In the genomic region with DNA sequence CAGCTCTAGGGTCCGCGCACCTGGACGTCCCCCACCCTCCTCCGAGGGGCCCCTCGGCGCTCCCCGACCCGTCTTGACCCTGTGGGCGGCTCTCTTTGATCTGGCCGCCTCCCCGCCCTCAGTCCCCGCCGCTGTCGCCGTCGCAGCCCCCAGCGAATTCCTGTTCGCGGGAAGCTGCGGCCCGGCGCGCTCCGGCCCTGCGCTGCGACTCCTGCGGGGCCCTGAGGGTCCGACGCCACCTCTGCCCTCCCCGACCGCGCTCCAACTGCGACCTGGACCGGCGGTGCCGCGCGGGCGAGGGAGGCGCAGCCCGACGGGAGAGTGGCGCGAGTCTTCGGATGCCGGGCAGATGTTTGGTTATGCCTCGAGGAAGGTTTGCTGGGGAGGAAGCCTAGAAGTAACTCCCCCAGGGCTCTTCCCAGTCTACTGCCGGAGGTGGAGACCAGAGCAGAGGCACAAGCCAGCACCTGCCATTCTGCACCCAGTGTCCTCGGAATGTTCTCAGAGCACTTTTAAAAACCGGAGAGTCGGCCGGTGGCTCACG, we compare ENCODE assay signal across 8 cellular contexts. TPM values are rescaled to one million over a fixed set of nuclear protein-coding genes. Genes with fewer than 3 reads are reported as not detected.
DNase-seq lines count a peak whose midpoint lies in the region; ATAC-seq and TF ChIP-seq lines count a peak whose summit lies in the region.

No MANE protein-coding gene starts in this region.

- H3K36me3 ChIP-seq in Caco-2 (ENCODE audit: control insufficient read depth, insufficient read depth, low read length) (no peaks in the 10 kb centered on the region), mesendoderm (ENCODE audit: control insufficient read depth, insufficient read depth, low read length) (no peaks in the 10 kb centered on the region)

- peak overlapping the region; percentile 39 for H3K9ac ChIP-seq in mesendoderm (ENCODE audit: low read length)

- H3K9me3 ChIP-seq in Caco-2, result no peaks in the 10 kb centered on the region

- DNase-seq in Caco-2 (peak; percentile 56 to 63), KBM-7 (peak; percentile 38), mesendoderm (peak; percentile 38), mesenteric fat pad (ENCODE audit: low spot score) (no peak), GF-D8 (lab: John Stamatoyannopoulos, UW) (no peak)
- no peak for DNase-seq in stimulated activated naive CD4-positive, alpha-beta T cell treated with Interleukin-2 at 50 U/mL for 16 hours (lab: John Stamatoyannopoulos, UW)

- peak overlapping the region; percentile 89 for H3K4me3 Mint-ChIP-seq in Caco-2 (ENCODE audit: unreplicated experiment)
- H3K4me3 Mint-ChIP-seq in brain, result peak overlapping the region; percentile 49 to 78 (median 73)

- H3K4me3 ChIP-seq in Caco-2 (ENCODE audit: low read depth, low read length) (peak overlapping the region; percentile 77), mesendoderm (ENCODE audit: low read length) (peak overlapping the region; percentile 12)

- no peak overlapping the region for H2BK15ac ChIP-seq in mesendoderm (replicated peaks; ENCODE audit: low read depth)

- peaks cover 17% of the 10 kb centered on the region for H3K4me1 Mint-ChIP-seq in Caco-2 (ENCODE audit: low read depth, unreplicated experiment)
- H3K4me1 Mint-ChIP-seq in brain, result no peaks in the 10 kb centered on the region

- H3K27me3 Mint-ChIP-seq in Caco-2 (ENCODE audit: insufficient read depth, unreplicated experiment) (no peaks in the 10 kb centered on the region), brain (peaks cover 68% of the 10 kb centered on the region)

- peak overlapping the region; percentile 34 for H3K4me2 ChIP-seq in mesendoderm (ENCODE audit: low read length)

- H3K23ac ChIP-seq in mesendoderm (ENCODE audit: low read length), result no peak overlapping the region

- no peak overlapping the region for H4K8ac ChIP-seq in mesendoderm (ENCODE audit: low read depth, low read length)

- no peaks in the 10 kb centered on the region for H3K27me3 ChIP-seq in Caco-2 (replicated peaks; ENCODE audit: control insufficient read depth, insufficient read depth, low read length)
- peaks cover 8% of the 10 kb centered on the region for H3K27me3 ChIP-seq in mesendoderm (ENCODE audit: insufficient read depth, low read length, poor library complexity)

- H3K79me1 ChIP-seq in mesendoderm (ENCODE audit: low read length), result no peaks in the 10 kb centered on the region

- H3K36me3 Mint-ChIP-seq in Caco-2 (ENCODE audit: insufficient read depth, unreplicated experiment) (peaks cover 16% of the 10 kb centered on the region), brain (peaks cover 5% of the 10 kb centered on the region)

- H3K79me2 ChIP-seq in mesendoderm (ENCODE audit: control insufficient read depth, insufficient read depth, low read length), result no peaks in the 10 kb centered on the region

- POLR2A ChIA-PET in Caco-2 (lab: Charles Lee), result interaction anchor here (0.6 kb wide), 1 partner anchor 133 kb away, joined by 7 read pairs; no protein-coding TSS in a partner anchor

- no CpG with 5 or more reads among the region's 53 CpGs for WGBS in mesendoderm (ENCODE audit: extremely low coverage, insufficient coverage, low lambda C conversion rate)

- peak overlapping the region; percentile 76 for H3K56ac ChIP-seq in mesendoderm (ENCODE audit: low read length)

- H3K27ac ChIP-seq in mesendoderm (ENCODE audit: low read depth, low read length), result no peak overlapping the region

- H3K27ac Mint-ChIP-seq in Caco-2 (ENCODE audit: unreplicated experiment) (no peak overlapping the region), brain (no peak overlapping the region)

- H2AK5ac ChIP-seq in mesendoderm (ENCODE audit: low read length), result no peak overlapping the region

- in situ Hi-C loops in KBM-7 (cut with MboI; ENCODE audit: low pct_unique_long_range_greater_than_20kb, low sequenced_read_pairs), result no loop called here

- H3K4ac ChIP-seq in mesendoderm (ENCODE audit: low read depth, low read length), result no peak overlapping the region

- H3K9me3 Mint-ChIP-seq in Caco-2 (ENCODE audit: unreplicated experiment) (no peaks in the 10 kb centered on the region), brain (peaks cover 0 to 11% (median 5%) of the 10 kb centered on the region in 5 experiments)

- CTCF ChIA-PET in Caco-2 (lab: Charles Lee), result interaction anchor here (1.0 kb wide), 1 partner anchor 40 kb away, joined by 3 read pairs; no protein-coding TSS in a partner anchor

- intact Hi-C loops in Caco-2 (cut with micrococcal nuclease; ENCODE audit: unreplicated experiment), result loop anchor here (1.0 kb wide), 1 partner anchor 42 kb away; the partner anchor contains the start of gene VIPAS39

- TF ChIP-seq CTCF in Caco-2 (IDR thresholded peaks at IDR 0.05; ENCODE audit: insufficient read depth in 1 of 2, low read depth in 1 of 2, low read length in 1 of 2, severe bottlenecking in 1 of 2, unreplicated experiment in 1 of 2) (no peak), brain (conservative IDR thresholded peaks at IDR 0.05) (no peak)

- no peak overlapping the region for H4K5ac ChIP-seq in mesendoderm (ENCODE audit: low read length)

- BruUV-seq in Caco-2 (replicated peaks; lab: Mats Ljungman, UMichigan), result no TSS peak

- H3K4me1 ChIP-seq in Caco-2, result peaks cover 4% of the 10 kb centered on the region; the same call in 1 of the 2 replicates
- H3K4me1 ChIP-seq in mesendoderm (ENCODE audit: control insufficient read depth, low read depth, low read length), result no peaks in the 10 kb centered on the region

- no peak overlapping the region for H3K18ac ChIP-seq in mesendoderm (ENCODE audit: low read length)

- H2BK120ac ChIP-seq in mesendoderm (ENCODE audit: low read depth, low read length), result no peak overlapping the region

- H2BK5ac ChIP-seq in mesendoderm (ENCODE audit: low read length), result no peak overlapping the region

- ATAC-seq in GM19395 (IDR thresholded peaks at IDR 0.05; ENCODE audit: unreplicated experiment), result peak; percentile 43

RNA-seq across cellular contexts. Expression of gene ISM2, which starts 0.4 kb away (rescaled TPM):
- total RNA-seq in Caco-2 (2022) (10.6 and 13.3 TPM in 2 replicates), mesenteric fat pad (not detected)
- polyA plus RNA-seq in brain (ENCODE audit: insufficient read depth, low read depth, low replicate concordance), result 0.24 TPM
- 0.35 TPM for polyA plus RNA-seq in mesendoderm (2013, experiment 1 of 2)
- 0.56 TPM for polyA plus RNA-seq in mesendoderm (2013, experiment 2 of 2)

RNA-seq across cellular contexts. Expression of gene AHSA1, which starts 41.2 kb away (rescaled TPM):
- 161 and 193 TPM in 2 replicates for total RNA-seq in Caco-2 (2022)
- 276 TPM for polyA plus RNA-seq in brain (ENCODE audit: insufficient read depth, low read depth, low replicate concordance)
- polyA plus RNA-seq in mesendoderm (2013, experiment 1 of 2), result 150 TPM
- 144 TPM for polyA plus RNA-seq in mesendoderm (2013, experiment 2 of 2)
- total RNA-seq in mesenteric fat pad, result 120 TPM

RNA-seq across cellular contexts. Expression of gene VIPAS39, which starts 41.7 kb away (rescaled TPM):
- total RNA-seq in Caco-2 (2022) (20.0 and 20.7 TPM in 2 replicates), mesenteric fat pad (13.8 TPM)
- polyA plus RNA-seq in brain (ENCODE audit: insufficient read depth, low read depth, low replicate concordance), result 30.5 TPM
- polyA plus RNA-seq in mesendoderm (2013, experiment 1 of 2), result 14.4 TPM
- 13.7 TPM for polyA plus RNA-seq in mesendoderm (2013, experiment 2 of 2)

Comparison
In these comparisons a context has a peak if more than half of its experiments do, and no peak if none do; other contexts are left out.
1. DNase-seq: peak in Caco-2 (2 of 2), KBM-7 (single experiment) and mesendoderm (single experiment); none in stimulated activated naive CD4-positive, alpha-beta T cell treated with Interleukin-2 at 50 U/mL for 16 hours (single experiment), mesenteric fat pad (single experiment) and GF-D8 (single experiment).
2. RNA of gene ISM2, which starts 0.4 kb away (total RNA-seq): 10.6 to 13.3 TPM in Caco-2; not detected in mesenteric fat pad (single experiment); every median in the first group is over 10 times any median in the second.